ENCODE assay signal across 9 cellular contexts in the genomic region with DNA sequence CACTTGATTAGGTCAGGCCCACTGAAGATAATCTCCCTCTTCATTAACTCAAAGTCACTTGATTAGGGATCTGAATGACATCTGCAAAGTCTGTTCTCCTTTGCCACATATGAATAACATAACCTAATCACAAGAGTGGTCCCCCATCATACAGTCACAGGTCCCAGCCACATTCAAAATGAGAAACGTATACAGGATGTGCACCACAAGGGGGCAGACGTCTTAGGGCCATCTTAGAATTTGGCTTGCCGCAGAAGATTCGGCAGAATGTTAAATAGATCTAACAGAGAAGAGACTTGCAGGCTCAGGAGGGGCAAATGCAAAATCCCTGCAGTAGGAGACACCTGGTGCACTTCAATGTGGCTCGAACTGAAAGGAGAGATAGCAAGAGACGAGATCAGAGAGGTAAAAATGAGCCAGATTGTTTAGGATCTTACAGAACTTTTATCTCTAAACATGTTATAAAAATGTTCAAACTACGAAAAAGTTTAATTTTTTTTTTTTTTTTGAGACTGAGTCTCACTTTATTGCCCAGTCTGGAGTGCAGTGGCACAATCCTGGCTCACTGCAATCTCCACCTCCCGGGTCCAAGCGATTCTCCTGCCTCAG. TPM values are rescaled to one million over a fixed set of nuclear protein-coding genes. Genes with fewer than 3 reads are reported as not detected.
DNase-seq lines count a peak whose midpoint lies in the region; ATAC-seq, FAIRE-seq and TF ChIP-seq lines count a peak whose summit lies in the region.
"Had no signal": no experiment of that assay in that cellular context is flagged by ENCODE, and none has a peak within 500 bp of the region (broad histone marks: within the 10 kb centered on the region; RNA-seq: fewer than 3 reads in every experiment).

No MANE protein-coding gene starts in this region.

- no peak overlapping the region for H3K9ac ChIP-seq in smooth muscle cell (ENCODE audit: low read depth)

- H3K9me3 Mint-ChIP-seq in activated T-helper 2 cell treated with anti-CD3 and anti-CD28 coated beads, Interferon-gamma antibody, Interleukin-2, Interleukin-4, amounts not matched to agents 10 μg/mL and 5 μg/mL and 100 μg/mL, durations not matched to agents 14 hours and 24 hours and 36 hours, result peaks cover 4% of the 10 kb centered on the region

- H3K4me2 ChIP-seq in smooth muscle cell, result no peak overlapping the region

- no peaks in the 10 kb centered on the region for H3K79me2 ChIP-seq in smooth muscle cell (ENCODE audit: low read depth)

- H3K4me1 Mint-ChIP-seq in activated T-helper 2 cell treated with anti-CD3 and anti-CD28 coated beads, Interferon-gamma antibody, Interleukin-2, Interleukin-4, amounts not matched to agents 10 μg/mL and 5 μg/mL and 100 μg/mL, durations not matched to agents 14 hours and 24 hours and 36 hours (ENCODE audit: low read depth), result peaks cover 10% of the 10 kb centered on the region

- no peak overlapping the region for H2AFZ ChIP-seq in smooth muscle cell (ENCODE audit: low read depth)

- no peaks in the 10 kb centered on the region for H3K36me3 Mint-ChIP-seq in activated T-helper 2 cell treated with anti-CD3 and anti-CD28 coated beads, Interferon-gamma antibody, Interleukin-2, Interleukin-4, amounts not matched to agents 10 μg/mL and 5 μg/mL and 100 μg/mL, durations not matched to agents 14 hours and 24 hours and 36 hours (ENCODE audit: low read depth)

- ATAC-seq in HG02870 (IDR thresholded peaks at IDR 0.05; ENCODE audit: unreplicated experiment), result peak; percentile 80

- TF ChIP-seq CTCF in smooth muscle cell (IDR thresholded peaks at IDR 0.05; ENCODE audit: borderline replicate concordance, insufficient read depth, poor library complexity, severe bottlenecking), result peak; percentile 44

- H3K4me1 ChIP-seq in smooth muscle cell (ENCODE audit: low read depth), result peaks cover 6% of the 10 kb centered on the region

- TF ChIP-seq POLR2A in GM12892 (IDR thresholded peaks at IDR 0.05; ENCODE audit: low read depth, low read length), result no peak

- peak; percentile 19 for DNase-seq in GM12892 (ENCODE audit: insufficient read length)
- peak; percentile 31 for DNase-seq in RCC 7860 (ENCODE audit: low spot score)
- DNase-seq in activated T-helper 2 cell treated with anti-CD3 and anti-CD28 coated beads, Interferon-gamma antibody, Interleukin-2, Interleukin-4, amounts not matched to agents 10 μg/mL and 5 μg/mL and 100 μg/mL, durations not matched to agents 14 hours and 24 hours and 36 hours (ENCODE audit: low spot score), result peak; percentile 38
- DNase-seq in germinal center (ENCODE audit: low spot score), result peak; percentile 63
- no peak for DNase-seq in smooth muscle cell (lab: John Stamatoyannopoulos, UW; ENCODE audit: unreplicated experiment)
- DNase-seq in DMS79 (lab: John Stamatoyannopoulos, UW), result no peak
- DNase-seq in HuH-7.5 (ENCODE audit: low spot score), result no peak

- H3K27ac ChIP-seq in smooth muscle cell (ENCODE audit: low read depth), result no peak overlapping the region

- no peak overlapping the region for H3K27ac Mint-ChIP-seq in activated T-helper 2 cell treated with anti-CD3 and anti-CD28 coated beads, Interferon-gamma antibody, Interleukin-2, Interleukin-4, amounts not matched to agents 10 μg/mL and 5 μg/mL and 100 μg/mL, durations not matched to agents 14 hours and 24 hours and 36 hours

- H3K4me3 ChIP-seq in smooth muscle cell, result no peak overlapping the region

- H3K4me3 Mint-ChIP-seq in activated T-helper 2 cell treated with anti-CD3 and anti-CD28 coated beads, Interferon-gamma antibody, Interleukin-2, Interleukin-4, amounts not matched to agents 10 μg/mL and 5 μg/mL and 100 μg/mL, durations not matched to agents 14 hours and 24 hours and 36 hours (ENCODE audit: low read depth), result no peak overlapping the region

- no peaks in the 10 kb centered on the region for H3K9me3 ChIP-seq in smooth muscle cell (replicated peaks; ENCODE audit: low read depth)

- no peaks in the 10 kb centered on the region for H3F3A ChIP-seq in smooth muscle cell (ENCODE audit: low read depth)

- H3K27me3 ChIP-seq in smooth muscle cell (ENCODE audit: low read depth), result peaks cover 4% of the 10 kb centered on the region

- H3K27me3 Mint-ChIP-seq in activated T-helper 2 cell treated with anti-CD3 and anti-CD28 coated beads, Interferon-gamma antibody, Interleukin-2, Interleukin-4, amounts not matched to agents 10 μg/mL and 5 μg/mL and 100 μg/mL, durations not matched to agents 14 hours and 24 hours and 36 hours (ENCODE audit: low read depth), result peaks cover 49% of the 10 kb centered on the region

- FAIRE-seq in GM12892 (lab: Jason Lieb, UNC), result peak; percentile 87
- FAIRE-seq in RCC 7860 (lab: Jason Lieb, UNC), result no peak
- FAIRE-seq: colon had no signal

- H3K36me3 ChIP-seq in smooth muscle cell (ENCODE audit: low read depth), result no peaks in the 10 kb centered on the region

- WGBS in smooth muscle cell (ENCODE audit: low lambda C conversion rate), result 67% methylated on average over 9 of the region's 9 CpGs

- no peaks in the 10 kb centered on the region for H4K20me1 ChIP-seq in smooth muscle cell (ENCODE audit: low read depth)

- intact Hi-C loops in activated T-helper 2 cell treated with anti-CD3 and anti-CD28 coated beads, Interferon-gamma antibody, Interleukin-2, Interleukin-4, amounts not matched to agents 10 μg/mL and 5 μg/mL and 100 μg/mL, durations not matched to agents 14 hours and 24 hours and 36 hours (cut with micrococcal nuclease), result no loop called here

RNA-seq across cellular contexts. Expression of a gene that starts 10.4 kb away (rescaled TPM):
- polyA plus RNA-seq in GM12892 (2012; ENCODE audit: missing spikeins), result 55.8 TPM
- total RNA-seq in activated T-helper 2 cell treated with anti-CD3 and anti-CD28 coated beads, Interferon-gamma antibody, Interleukin-2, Interleukin-4, amounts not matched to agents 10 μg/mL and 5 μg/mL and 100 μg/mL, durations not matched to agents 14 hours and 24 hours and 36 hours, result 78.4 and 78.8 TPM in 2 replicates
- total RNA-seq in smooth muscle cell, result 24.4 and 26.0 TPM in 2 replicates
- 31.0 and 32.6 TPM in 2 replicates for polyA plus RNA-seq in smooth muscle cell

RNA-seq across cellular contexts. Expression of a gene that starts 59.4 kb away (rescaled TPM):
- polyA plus RNA-seq in GM12892 (2012; ENCODE audit: missing spikeins), result 59.6 TPM
- 84.3 and 86.2 TPM in 2 replicates for total RNA-seq in activated T-helper 2 cell treated with anti-CD3 and anti-CD28 coated beads, Interferon-gamma antibody, Interleukin-2, Interleukin-4, amounts not matched to agents 10 μg/mL and 5 μg/mL and 100 μg/mL, durations not matched to agents 14 hours and 24 hours and 36 hours
- total RNA-seq in smooth muscle cell, result 22.7 and 23.6 TPM in 2 replicates
- polyA plus RNA-seq in smooth muscle cell, result 13.6 and 22.6 TPM in 2 replicates

Comparison
In these comparisons a context has a peak if more than half of its experiments do, and no peak if none do; other contexts are left out.
1. DNase-seq: peak in GM12892 (single experiment), RCC 7860 (single experiment), activated T-helper 2 cell treated with anti-CD3 and anti-CD28 coated beads, Interferon-gamma antibody, Interleukin-2, Interleukin-4, amounts not matched to agents 10 μg/mL and 5 μg/mL and 100 μg/mL, durations not matched to agents 14 hours and 24 hours and 36 hours (single experiment) and germinal center (single experiment); none in smooth muscle cell (single experiment), DMS79 (single experiment) and HuH-7.5 (single experiment).